1 cellular context compared by ENCODE assay signal in genomic region chr7:143504937-143505297, GRCh38.
TF ChIP-seq lines count a peak whose summit lies in the region.

No MANE protein-coding gene starts in this region.

TF ChIP-seq in K562, 482 proteins besides CTCF, POLR2A, EP300 and RAD21 (continued from another document):
- TF ChIP-seq ARNT (IDR thresholded peaks at IDR 0.05) (peak in 1 of 2 experiments; percentile 15; a peak in 1 of 4 replicates), ZBTB2 (IDR thresholded peaks at IDR 0.05) (no peak), HOXB6 (CRISPR knock-in tag; IDR thresholded peaks at IDR 0.05; ENCODE audit: borderline replicate concordance) (no peak), RBM17 (IDR thresholded peaks at IDR 0.05; ENCODE audit: borderline replicate concordance, low read depth, low read length) (no peak), SMARCA5 (IDR thresholded peaks at IDR 0.05) (no peak), ZNF121 (CRISPR knock-in tag; conservative IDR thresholded peaks at IDR 0.05) (no peak), NRF1 (conservative IDR thresholded peaks at IDR 0.05 in 1 of 2, IDR thresholded peaks at IDR 0.05 in 1 of 2) (peak in 1 of 2 experiments; percentile 8; a peak in 1 of 4 replicates), JUN (IDR thresholded peaks at IDR 0.05; ENCODE audit: borderline replicate concordance, low read depth, low read length) (no peak), JUN (CRISPR knock-in tag; IDR thresholded peaks at IDR 0.05; ENCODE audit: borderline replicate concordance) (no peak), DEAF1 (CRISPR knock-in tag; IDR thresholded peaks at IDR 0.05) (peak; percentile 14; the same call in 1 of the 2 replicates), RUNX1 (IDR thresholded peaks at IDR 0.05; ENCODE audit: low read depth) (no peak), ASH1L (IDR thresholded peaks at IDR 0.05; ENCODE audit: borderline replicate concordance, low read depth, partially characterized antibody) (no peak), SAFB2 (IDR thresholded peaks at IDR 0.05; ENCODE audit: borderline replicate concordance, low read depth, low read length, severe bottlenecking) (no peak), ZNF507 (tag; conservative IDR thresholded peaks at IDR 0.05) (no peak), GATAD2A (IDR thresholded peaks at IDR 0.05) (no peak), ZNF586 (CRISPR knock-in tag; conservative IDR thresholded peaks at IDR 0.05) (no peak), KDM2B (CRISPR knock-in tag; IDR thresholded peaks at IDR 0.05) (no peak), GATA2 (CRISPR knock-in tag; IDR thresholded peaks at IDR 0.05) (no peak), NCOA1 (IDR thresholded peaks at IDR 0.05; ENCODE audit: low read depth) (no peak), ZNF175 (CRISPR knock-in tag; IDR thresholded peaks at IDR 0.05; ENCODE audit: low read depth) (no peak), ATF7 (IDR thresholded peaks at IDR 0.05) (peak; percentile 11; the same call in 1 of the 2 replicates), SREBF1 (IDR thresholded peaks at IDR 0.05; ENCODE audit: borderline replicate concordance, low read depth, low read length) (no peak), NCOA2 (IDR thresholded peaks at IDR 0.05; ENCODE audit: partially characterized antibody in 2 of 2) (peak in 1 of 2 experiments; percentile 2), ATF1 (CRISPR knock-in tag; IDR thresholded peaks at IDR 0.05) (no peak), ATF1 (tag; IDR thresholded peaks at IDR 0.05) (0 out of 2 replicates have a peak, but pooled peaks have one; percentile 4), NFE2L1 (tag; IDR thresholded peaks at IDR 0.05; ENCODE audit: borderline replicate concordance, low read depth) (no peak)
